In genomic region chr22:50425179-50425916, GRCh38 we compare ENCODE assay signal across 23 cellular contexts. TPM values are rescaled to one million over a fixed set of nuclear protein-coding genes. Genes with fewer than 3 reads are reported as not detected.
DNase-seq lines count a peak whose midpoint lies in the region; ATAC-seq and TF ChIP-seq lines count a peak whose summit lies in the region.
"Had no signal": no experiment of that assay in that cellular context is flagged by ENCODE, and none has a peak within 500 bp of the region (broad histone marks: within the 10 kb centered on the region; RNA-seq: fewer than 3 reads in every experiment).

No MANE protein-coding gene starts in this region.

- no peak for TF ChIP-seq CTCF in GM13977 (IDR thresholded peaks at IDR 0.05; ENCODE audit: extremely low read depth, insufficient read depth, missing control alignments)

- intact Hi-C loops in head of caudate nucleus (cut with DNase I), result no loop called here
- intact Hi-C loops in CD4-positive, alpha-beta memory T cell (cut with micrococcal nuclease), result no loop called here

- DNase-seq in astrocyte of the hippocampus (ENCODE audit: low read depth, low spot score) (peak; percentile 31), head of caudate nucleus (peak in 24 of 42 donors; percentile 13 to 76 (median 52)), renal cortical epithelial cell (ENCODE audit: low read depth) (peak; percentile 33), GM13977 (ENCODE audit: low spot score) (no peak)
- DNase-seq in CD4-positive, alpha-beta memory T cell, result no peak
- DNase-seq: CD4-positive, alpha-beta T cell; DND-41; GM23248; H9; KBM-7; NCI-H1092; NCI-H1436 treated with DMSO at 0.1 percent for 48 hours; NCI-H1930; NCI-H510A; NK-92 treated with Interleukin-12 subunit alpha and Interleukin-12 subunit beta, amount 100 ng/mL, for 24 hours; Peyer's patch; SJCRH30 had no signal

- no peak overlapping the region for H3K4me3 Mint-ChIP-seq in activated T-helper 17 cell treated with anti-CD3 and anti-CD28 coated beads, Interleukin-2, amount 50 U/mL, for 72 hours
- H3K4me3 Mint-ChIP-seq in CD4-positive, alpha-beta memory T cell, result peak overlapping the region in 1 of 8 donors; percentile 39
- H3K4me3 Mint-ChIP-seq: CD4-positive, alpha-beta T cell; H9 had no signal

- H3K4me1 ChIP-seq in CD4-positive, alpha-beta memory T cell (ENCODE audit: insufficient read depth, low read length), result no peaks in the 10 kb centered on the region
- H3K4me1 ChIP-seq: BLaER1, Peyer's patch, SJCRH30 had no signal

- H3K27me3 Mint-ChIP-seq in activated T-helper 17 cell treated with anti-CD3 and anti-CD28 coated beads, Interleukin-2, amount 50 U/mL, for 72 hours, result no peaks in the 10 kb centered on the region
- no peaks in the 10 kb centered on the region for H3K27me3 Mint-ChIP-seq in CD4-positive, alpha-beta memory T cell
- H3K27me3 Mint-ChIP-seq: CD4-positive, alpha-beta T cell had no signal

- no peaks in the 10 kb centered on the region for H3K27me3 ChIP-seq in CD4-positive, alpha-beta memory T cell (ENCODE audit: insufficient read depth, low read length)
- H3K27me3 ChIP-seq: BLaER1, Peyer's patch, SJCRH30 had no signal

- H3K36me3 Mint-ChIP-seq in activated T-helper 17 cell treated with anti-CD3 and anti-CD28 coated beads, Interleukin-2, amount 50 U/mL, for 72 hours (ENCODE audit: low read depth), result peaks cover 93% of the 10 kb centered on the region
- peaks cover 37 to 56% of the 10 kb centered on the region in 2 donors for H3K36me3 Mint-ChIP-seq in CD4-positive, alpha-beta memory T cell

- peaks cover 43% of the 10 kb centered on the region for H3K36me3 ChIP-seq in CD4-positive, alpha-beta memory T cell (ENCODE audit: insufficient read depth, low read length)

- CTCF ChIA-PET in CD4-positive, alpha-beta memory T cell (lab: Charles Lee; ENCODE audit: partially characterized antibody), result interaction anchor here (0.7 to 3.2 kb wide), 2 partner anchors 72 to 423 kb away, joined by 3 to 11 read pairs; no protein-coding TSS in a partner anchor

- H3K27ac ChIP-seq in CD4-positive, alpha-beta memory T cell (ENCODE audit: low read depth, low read length), result no peak overlapping the region
- H3K27ac ChIP-seq: BLaER1, GM23248, HL-60, Peyer's patch, SJCRH30 had no signal

- no peaks in the 10 kb centered on the region for H3K9me3 Mint-ChIP-seq in activated T-helper 17 cell treated with anti-CD3 and anti-CD28 coated beads, Interleukin-2, amount 50 U/mL, for 72 hours
- H3K9me3 Mint-ChIP-seq in CD4-positive, alpha-beta memory T cell, result peaks cover 0 to 2% (median 0%) of the 10 kb centered on the region in 8 donors
- H3K9me3 Mint-ChIP-seq: CD4-positive, alpha-beta T cell had no signal

- H3K27ac Mint-ChIP-seq in activated T-helper 17 cell treated with anti-CD3 and anti-CD28 coated beads, Interleukin-2, amount 50 U/mL, for 72 hours, result peak overlapping the region; percentile 26
- peak overlapping the region in 1 of 7 donors; percentile 5 for H3K27ac Mint-ChIP-seq in CD4-positive, alpha-beta memory T cell
- H3K27ac Mint-ChIP-seq: CD4-positive, alpha-beta T cell had no signal

- ATAC-seq in activated T-helper 17 cell treated with anti-CD3 and anti-CD28 coated beads, Interleukin-2, amount 50 U/mL, for 72 hours (replicated peaks), result peak; percentile 39
- ATAC-seq in GM21825 (IDR thresholded peaks at IDR 0.05; ENCODE audit: unreplicated experiment), result no peak
- ATAC-seq: GM12878, HepG2 had no signal

- in situ Hi-C loops in GM13977 (cut with MboI; ENCODE audit: low pct_unique_long_range_greater_than_20kb, low sequenced_read_pairs, unreplicated experiment), result no loop called here

- no peak overlapping the region for H3K4me3 ChIP-seq in CD4-positive, alpha-beta memory T cell (ENCODE audit: low read length in 2 of 2)
- H3K4me3 ChIP-seq: BLaER1, GM12878, GM23248, Peyer's patch, SJCRH30 had no signal

- H3K4me1 Mint-ChIP-seq in activated T-helper 17 cell treated with anti-CD3 and anti-CD28 coated beads, Interleukin-2, amount 50 U/mL, for 72 hours, result no peaks in the 10 kb centered on the region
- peaks cover 0 to 5% (median 1%) of the 10 kb centered on the region in 4 donors for H3K4me1 Mint-ChIP-seq in CD4-positive, alpha-beta memory T cell
- H3K4me1 Mint-ChIP-seq: H9 had no signal

- POLR2A ChIA-PET in CD4-positive, alpha-beta memory T cell (lab: Charles Lee; ENCODE audit: partially characterized antibody), result no interaction called here

- no peaks in the 10 kb centered on the region for H3K9me3 ChIP-seq in CD4-positive, alpha-beta memory T cell (ENCODE audit: control insufficient read depth in 1 of 2, low read length in 2 of 2)
- H3K9me3 ChIP-seq: BLaER1, Peyer's patch, SJCRH30 had no signal

RNA-seq across cellular contexts. Expression of gene SBF1, which starts 49.5 kb away (rescaled TPM):
- total RNA-seq in activated T-helper 17 cell treated with anti-CD3 and anti-CD28 coated beads, Interleukin-2, amount 50 U/mL, for 72 hours, result 100 to 1,000 TPM in 1 of 2 donors, 10 to 100 TPM in 1; 84.2 to 126 TPM
- 51.4 and 68.2 TPM in 2 replicates for total RNA-seq in renal cortical epithelial cell
- 100 to 1,000 TPM; 217 to 221 TPM for total RNA-seq in CD4-positive, alpha-beta memory T cell
- 10 to 100 TPM; 13.2 to 42.9 TPM for polyA plus RNA-seq in CD4-positive, alpha-beta memory T cell

RNA-seq across cellular contexts. Expression of gene ADM2, which starts 56.0 kb away (rescaled TPM):
- total RNA-seq in activated T-helper 17 cell treated with anti-CD3 and anti-CD28 coated beads, Interleukin-2, amount 50 U/mL, for 72 hours, result 1 to 10 TPM; 1.3 to 3.7 TPM
- total RNA-seq in renal cortical epithelial cell, result 2.3 and 3.4 TPM in 2 replicates
- total RNA-seq in CD4-positive, alpha-beta memory T cell, result 1 to 10 TPM; 4.4 to 4.5 TPM
- polyA plus RNA-seq in CD4-positive, alpha-beta memory T cell, result under 1 TPM; 0.07 to 0.48 TPM
- total RNA-seq: SJCRH30 had no signal

Comparison
In these comparisons a context has a peak if more than half of its experiments do, and no peak if none do; other contexts are left out.
1. DNase-seq: peak in astrocyte of the hippocampus (single experiment), head of caudate nucleus (24 of 42) and renal cortical epithelial cell (single experiment); none in CD4-positive, alpha-beta memory T cell (0 of 5) and GM13977 (single experiment).